Comparison of ENCODE assay signal across 1 cellular context in the genomic region with DNA sequence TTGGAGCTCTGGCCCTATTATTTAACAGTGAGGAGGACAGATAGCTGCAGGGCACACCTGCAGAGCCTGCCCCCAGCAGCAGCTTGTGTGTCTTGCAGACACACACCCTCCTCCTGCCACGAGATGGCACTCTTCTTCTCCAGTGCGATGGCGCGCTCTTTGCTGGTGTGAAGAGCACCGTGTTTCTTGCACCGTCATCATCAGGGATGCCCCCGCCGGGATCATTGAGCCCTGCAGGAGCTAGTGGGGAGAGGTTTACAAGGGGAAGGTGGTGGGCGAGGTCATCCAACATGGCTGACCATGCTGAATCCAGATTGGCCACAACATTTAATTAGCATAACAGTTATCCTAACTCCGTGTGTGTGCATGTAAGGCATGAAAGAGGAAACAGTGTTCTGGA.
TF ChIP-seq lines count a peak whose summit lies in the region.

No MANE protein-coding gene starts in this region.

TF ChIP-seq in K562, 482 proteins besides CTCF, POLR2A, EP300 and RAD21 (continued from another document):
- TF ChIP-seq, protein P1, sequence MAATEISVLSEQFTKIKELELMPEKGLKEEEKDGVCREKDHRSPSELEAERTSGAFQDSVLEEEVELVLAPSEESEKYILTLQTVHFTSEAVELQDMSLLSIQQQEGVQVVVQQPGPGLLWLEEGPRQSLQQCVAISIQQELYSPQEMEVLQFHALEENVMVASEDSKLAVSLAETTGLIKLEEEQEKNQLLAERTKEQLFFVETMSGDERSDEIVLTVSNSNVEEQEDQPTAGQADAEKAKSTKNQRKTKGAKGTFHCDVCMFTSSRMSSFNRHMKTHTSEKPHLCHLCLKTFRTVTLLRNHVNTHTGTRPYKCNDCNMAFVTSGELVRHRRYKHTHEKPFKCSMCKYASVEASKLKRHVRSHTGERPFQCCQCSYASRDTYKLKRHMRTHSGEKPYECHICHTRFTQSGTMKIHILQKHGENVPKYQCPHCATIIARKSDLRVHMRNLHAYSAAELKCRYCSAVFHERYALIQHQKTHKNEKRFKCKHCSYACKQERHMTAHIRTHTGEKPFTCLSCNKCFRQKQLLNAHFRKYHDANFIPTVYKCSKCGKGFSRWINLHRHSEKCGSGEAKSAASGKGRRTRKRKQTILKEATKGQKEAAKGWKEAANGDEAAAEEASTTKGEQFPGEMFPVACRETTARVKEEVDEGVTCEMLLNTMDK (IDR thresholded peaks at IDR 0.05; ENCODE audit: borderline replicate concordance, insufficient read depth, low read depth, low read length, poor library complexity, severe bottlenecking) = no peak
- TF ChIP-seq ESRRA (IDR thresholded peaks at IDR 0.05; ENCODE audit: borderline replicate concordance, low read depth) = 0 out of 2 replicates have a peak, but pooled peaks have one; percentile 36
- no peak for TF ChIP-seq FOXP1 (CRISPR knock-in tag; IDR thresholded peaks at IDR 0.05)
- no peak for TF ChIP-seq PRPF4 (IDR thresholded peaks at IDR 0.05; ENCODE audit: insufficient read depth, low read depth, low read length, poor library complexity, severe bottlenecking)
- TF ChIP-seq ATF7 (IDR thresholded peaks at IDR 0.05) = peak; percentile 34; the same call in 1 of the 2 replicates
- TF ChIP-seq HDAC2 (IDR thresholded peaks at IDR 0.05) = 0 out of 2 replicates have a peak, but pooled peaks have one; percentile 52
- TF ChIP-seq POLR2H (tag; IDR thresholded peaks at IDR 0.05; ENCODE audit: low read depth) = no peak
- peak; percentile 70; the same call in 1 of the 2 replicates for TF ChIP-seq STAG1 (CRISPR knock-in tag; IDR thresholded peaks at IDR 0.05; ENCODE audit: borderline replicate concordance)
- no peak for TF ChIP-seq CBX2 (IDR thresholded peaks at IDR 0.05; ENCODE audit: insufficient read depth, low read length, poor library complexity, severe bottlenecking)
- TF ChIP-seq ZFPM2 (CRISPR knock-in tag; IDR thresholded peaks at IDR 0.05) = no peak
- TF ChIP-seq, protein P2, sequence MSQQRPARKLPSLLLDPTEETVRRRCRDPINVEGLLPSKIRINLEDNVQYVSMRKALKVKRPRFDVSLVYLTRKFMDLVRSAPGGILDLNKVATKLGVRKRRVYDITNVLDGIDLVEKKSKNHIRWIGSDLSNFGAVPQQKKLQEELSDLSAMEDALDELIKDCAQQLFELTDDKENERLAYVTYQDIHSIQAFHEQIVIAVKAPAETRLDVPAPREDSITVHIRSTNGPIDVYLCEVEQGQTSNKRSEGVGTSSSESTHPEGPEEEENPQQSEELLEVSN (IDR thresholded peaks at IDR 0.05; ENCODE audit: borderline replicate concordance in 1 of 2, extremely low read depth in 1 of 2, insufficient read depth in 1 of 2, insufficient read length in 1 of 2, low read depth in 1 of 2, low read length in 1 of 2, poor library complexity in 1 of 2, severe bottlenecking in 1 of 2) = peak in 1 of 2 experiments; percentile 47
- TF ChIP-seq MAFG (tag; conservative IDR thresholded peaks at IDR 0.05) = peak; percentile 90
- TF ChIP-seq NFE2 (IDR thresholded peaks at IDR 0.05; ENCODE audit: low read depth) = peak; percentile 96
- TF ChIP-seq, protein P3, sequence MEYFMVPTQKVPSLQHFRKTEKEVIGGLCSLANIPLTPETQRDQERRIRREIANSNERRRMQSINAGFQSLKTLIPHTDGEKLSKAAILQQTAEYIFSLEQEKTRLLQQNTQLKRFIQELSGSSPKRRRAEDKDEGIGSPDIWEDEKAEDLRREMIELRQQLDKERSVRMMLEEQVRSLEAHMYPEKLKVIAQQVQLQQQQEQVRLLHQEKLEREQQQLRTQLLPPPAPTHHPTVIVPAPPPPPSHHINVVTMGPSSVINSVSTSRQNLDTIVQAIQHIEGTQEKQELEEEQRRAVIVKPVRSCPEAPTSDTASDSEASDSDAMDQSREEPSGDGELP (CRISPR knock-in tag; IDR thresholded peaks at IDR 0.05; ENCODE audit: borderline replicate concordance) = peak; percentile 60; the same call in 1 of the 2 replicates
- TF ChIP-seq CBFA2T3 (IDR thresholded peaks at IDR 0.05) = 0 out of 2 replicates have a peak, but pooled peaks have one; percentile 27
- TF ChIP-seq, protein P4, sequence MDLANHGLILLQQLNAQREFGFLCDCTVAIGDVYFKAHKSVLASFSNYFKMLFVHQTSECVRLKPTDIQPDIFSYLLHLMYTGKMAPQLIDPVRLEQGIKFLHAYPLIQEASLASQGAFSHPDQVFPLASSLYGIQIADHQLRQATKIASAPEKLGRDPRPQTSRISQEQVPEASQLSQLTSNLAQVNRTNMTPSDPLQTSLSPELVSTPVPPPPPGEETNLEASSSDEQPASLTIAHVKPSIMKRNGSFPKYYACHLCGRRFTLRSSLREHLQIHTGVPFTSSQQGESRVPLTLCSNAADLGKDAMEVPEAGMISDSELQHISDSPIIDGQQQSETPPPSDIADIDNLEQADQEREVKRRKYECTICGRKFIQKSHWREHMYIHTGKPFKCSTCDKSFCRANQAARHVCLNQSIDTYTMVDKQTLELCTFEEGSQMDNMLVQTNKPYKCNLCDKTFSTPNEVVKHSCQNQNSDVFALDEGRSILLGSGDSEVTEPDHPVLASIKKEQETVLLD (IDR thresholded peaks at IDR 0.05) = 0 out of 2 replicates have a peak, but pooled peaks have one; percentile 33
- TF ChIP-seq JUN (IDR thresholded peaks at IDR 0.05; ENCODE audit: borderline replicate concordance, low read depth, low read length) = 0 out of 2 replicates have a peak, but pooled peaks have one; percentile 27
- TF ChIP-seq JUN (CRISPR knock-in tag; IDR thresholded peaks at IDR 0.05; ENCODE audit: borderline replicate concordance) = no peak
- TF ChIP-seq BHLHE40 (IDR thresholded peaks at IDR 0.05; ENCODE audit: low read length) = peak; percentile 43; the same call in 1 of the 2 replicates
- TF ChIP-seq, protein P5, sequence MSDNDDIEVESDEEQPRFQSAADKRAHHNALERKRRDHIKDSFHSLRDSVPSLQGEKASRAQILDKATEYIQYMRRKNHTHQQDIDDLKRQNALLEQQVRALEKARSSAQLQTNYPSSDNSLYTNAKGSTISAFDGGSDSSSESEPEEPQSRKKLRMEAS (CRISPR knock-in tag; IDR thresholded peaks at IDR 0.05) = peak; percentile 64; the same call in 1 of the 2 replicates
- TF ChIP-seq MAFK (IDR thresholded peaks at IDR 0.05; ENCODE audit: low read length) = peak; percentile 71
- no peak for TF ChIP-seq ZNF785 (CRISPR knock-in tag; IDR thresholded peaks at IDR 0.05)
- TF ChIP-seq TCFL5 (CRISPR knock-in tag; conservative IDR thresholded peaks at IDR 0.05) = no peak
- no peak for TF ChIP-seq FOXA1 (IDR thresholded peaks at IDR 0.05; ENCODE audit: borderline replicate concordance)
- TF ChIP-seq, protein P6, sequence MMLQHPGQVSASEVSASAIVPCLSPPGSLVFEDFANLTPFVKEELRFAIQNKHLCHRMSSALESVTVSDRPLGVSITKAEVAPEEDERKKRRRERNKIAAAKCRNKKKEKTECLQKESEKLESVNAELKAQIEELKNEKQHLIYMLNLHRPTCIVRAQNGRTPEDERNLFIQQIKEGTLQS (IDR thresholded peaks at IDR 0.05) = 0 out of 2 replicates have a peak, but pooled peaks have one; percentile 18
- TF ChIP-seq, protein P6 (CRISPR knock-in tag; conservative IDR thresholded peaks at IDR 0.05) = no peak
- TF ChIP-seq SUPT5H (IDR thresholded peaks at IDR 0.05) = no peak
- TF ChIP-seq, protein P7, sequence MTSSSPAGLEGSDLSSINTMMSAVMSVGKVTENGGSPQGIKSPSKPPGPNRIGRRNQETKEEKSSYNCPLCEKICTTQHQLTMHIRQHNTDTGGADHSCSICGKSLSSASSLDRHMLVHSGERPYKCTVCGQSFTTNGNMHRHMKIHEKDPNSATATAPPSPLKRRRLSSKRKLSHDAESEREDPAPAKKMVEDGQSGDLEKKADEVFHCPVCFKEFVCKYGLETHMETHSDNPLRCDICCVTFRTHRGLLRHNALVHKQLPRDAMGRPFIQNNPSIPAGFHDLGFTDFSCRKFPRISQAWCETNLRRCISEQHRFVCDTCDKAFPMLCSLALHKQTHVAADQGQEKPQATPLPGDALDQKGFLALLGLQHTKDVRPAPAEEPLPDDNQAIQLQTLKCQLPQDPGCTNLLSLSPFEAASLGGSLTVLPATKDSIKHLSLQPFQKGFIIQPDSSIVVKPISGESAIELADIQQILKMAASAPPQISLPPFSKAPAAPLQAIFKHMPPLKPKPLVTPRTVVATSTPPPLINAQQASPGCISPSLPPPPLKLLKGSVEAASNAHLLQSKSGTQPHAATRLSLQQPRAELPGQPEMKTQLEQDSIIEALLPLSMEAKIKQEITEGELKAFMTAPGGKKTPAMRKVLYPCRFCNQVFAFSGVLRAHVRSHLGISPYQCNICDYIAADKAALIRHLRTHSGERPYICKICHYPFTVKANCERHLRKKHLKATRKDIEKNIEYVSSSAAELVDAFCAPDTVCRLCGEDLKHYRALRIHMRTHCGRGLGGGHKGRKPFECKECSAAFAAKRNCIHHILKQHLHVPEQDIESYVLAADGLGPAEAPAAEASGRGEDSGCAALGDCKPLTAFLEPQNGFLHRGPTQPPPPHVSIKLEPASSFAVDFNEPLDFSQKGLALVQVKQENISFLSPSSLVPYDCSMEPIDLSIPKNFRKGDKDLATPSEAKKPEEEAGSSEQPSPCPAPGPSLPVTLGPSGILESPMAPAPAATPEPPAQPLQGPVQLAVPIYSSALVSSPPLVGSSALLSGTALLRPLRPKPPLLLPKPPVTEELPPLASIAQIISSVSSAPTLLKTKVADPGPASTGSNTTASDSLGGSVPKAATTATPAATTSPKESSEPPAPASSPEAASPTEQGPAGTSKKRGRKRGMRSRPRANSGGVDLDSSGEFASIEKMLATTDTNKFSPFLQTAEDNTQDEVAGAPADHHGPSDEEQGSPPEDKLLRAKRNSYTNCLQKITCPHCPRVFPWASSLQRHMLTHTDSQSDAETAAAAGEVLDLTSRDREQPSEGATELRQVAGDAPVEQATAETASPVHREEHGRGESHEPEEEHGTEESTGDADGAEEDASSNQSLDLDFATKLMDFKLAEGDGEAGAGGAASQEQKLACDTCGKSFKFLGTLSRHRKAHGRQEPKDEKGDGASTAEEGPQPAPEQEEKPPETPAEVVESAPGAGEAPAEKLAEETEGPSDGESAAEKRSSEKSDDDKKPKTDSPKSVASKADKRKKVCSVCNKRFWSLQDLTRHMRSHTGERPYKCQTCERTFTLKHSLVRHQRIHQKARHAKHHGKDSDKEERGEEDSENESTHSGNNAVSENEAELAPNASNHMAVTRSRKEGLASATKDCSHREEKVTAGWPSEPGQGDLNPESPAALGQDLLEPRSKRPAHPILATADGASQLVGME (CRISPR knock-in tag; IDR thresholded peaks at IDR 0.05) = no peak
- TF ChIP-seq SAFB2 (IDR thresholded peaks at IDR 0.05; ENCODE audit: borderline replicate concordance, low read depth, low read length, severe bottlenecking) = no peak
- peak; percentile 91 for TF ChIP-seq SMC3 (conservative IDR thresholded peaks at IDR 0.05; ENCODE audit: insufficient read depth, low read depth, low read length)
- TF ChIP-seq NFE2L1 (tag; IDR thresholded peaks at IDR 0.05; ENCODE audit: borderline replicate concordance, low read depth) = peak; percentile 51; the same call in 1 of the 2 replicates
- TF ChIP-seq, protein P8, sequence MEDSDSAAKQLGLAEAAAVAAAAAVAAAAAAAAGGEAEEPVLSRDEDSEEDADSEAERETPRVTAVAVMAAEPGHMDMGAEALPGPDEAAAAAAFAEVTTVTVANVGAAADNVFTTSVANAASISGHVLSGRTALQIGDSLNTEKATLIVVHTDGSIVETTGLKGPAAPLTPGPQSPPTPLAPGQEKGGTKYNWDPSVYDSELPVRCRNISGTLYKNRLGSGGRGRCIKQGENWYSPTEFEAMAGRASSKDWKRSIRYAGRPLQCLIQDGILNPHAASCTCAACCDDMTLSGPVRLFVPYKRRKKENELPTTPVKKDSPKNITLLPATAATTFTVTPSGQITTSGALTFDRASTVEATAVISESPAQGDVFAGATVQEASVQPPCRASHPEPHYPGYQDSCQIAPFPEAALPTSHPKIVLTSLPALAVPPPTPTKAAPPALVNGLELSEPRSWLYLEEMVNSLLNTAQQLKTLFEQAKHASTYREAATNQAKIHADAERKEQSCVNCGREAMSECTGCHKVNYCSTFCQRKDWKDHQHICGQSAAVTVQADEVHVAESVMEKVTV (CRISPR knock-in tag; IDR thresholded peaks at IDR 0.05) = peak; percentile 67
- TF ChIP-seq SOX6 (IDR thresholded peaks at IDR 0.05) = peak; percentile 46; the same call in 1 of the 2 replicates
- peak; percentile 78 for TF ChIP-seq CTBP1 (IDR thresholded peaks at IDR 0.05; ENCODE audit: borderline replicate concordance)
